Comparison of ENCODE assay signal across 8 cellular contexts in genomic region chr21:6498716-6499115, GRCh38.
DNase-seq lines count a peak whose midpoint lies in the region; ATAC-seq and TF ChIP-seq lines count a peak whose summit lies in the region.
"Not testable (repeated sequence)": the region's sequence is repeated elsewhere in the genome, so short reads cannot be mapped to it uniquely, and the experiment has no call there.

No MANE protein-coding gene starts in this region.

- ATAC-seq in CD4-positive, CD25-positive, alpha-beta regulatory T cell (ENCODE audit: low read depth in 2 of 2): peak in 1 of 2 donors; percentile 3
- ATAC-seq in GM21381 (IDR thresholded peaks at IDR 0.05; ENCODE audit: unreplicated experiment): peak; percentile 38
- ATAC-seq in HG02981 (IDR thresholded peaks at IDR 0.05; ENCODE audit: unreplicated experiment): peak; percentile 6
- ATAC-seq in esophagus mucosa: peak; percentile 29

- WGBS in lower leg skin, 2 donors: no CpG with 5 or more reads among the region's 55 CpGs

- intact Hi-C loops in activated T-helper 1 cell treated with anti-CD3 and anti-CD28 coated beads, Interleukin-12 subunit alpha, Interleukin-12 subunit beta, Interleukin-2, Interleukin-4 antibody, amounts not matched to agents 30 ng/mL and 10 ng/mL and 1 ng/mL, durations not matched to agents 14 hours and 24 hours and 36 hours (cut with micrococcal nuclease); lower leg skin (cut with DNase I; ENCODE audit: low total_unique reads): not testable (repeated sequence)

- not testable (repeated sequence) for H3K27ac Mint-ChIP-seq in CD4-positive, CD25-positive, alpha-beta regulatory T cell; activated T-helper 1 cell treated with anti-CD3 and anti-CD28 coated beads, Interleukin-12 subunit alpha, Interleukin-12 subunit beta, Interleukin-2, Interleukin-4 antibody, amounts not matched to agents 30 ng/mL and 10 ng/mL and 1 ng/mL, durations not matched to agents 14 hours and 24 hours and 36 hours

- H3K27me3 ChIP-seq in CD4-positive, CD25-positive, alpha-beta regulatory T cell (ENCODE audit: control insufficient read depth, insufficient read depth, low read length): not testable (repeated sequence)

- H3K36me3 ChIP-seq in CD4-positive, CD25-positive, alpha-beta regulatory T cell (ENCODE audit: control insufficient read depth, insufficient read depth, low read length): not testable (repeated sequence)

- H3K27me3 Mint-ChIP-seq in CD4-positive, CD25-positive, alpha-beta regulatory T cell; activated T-helper 1 cell treated with anti-CD3 and anti-CD28 coated beads, Interleukin-12 subunit alpha, Interleukin-12 subunit beta, Interleukin-2, Interleukin-4 antibody, amounts not matched to agents 30 ng/mL and 10 ng/mL and 1 ng/mL, durations not matched to agents 14 hours and 24 hours and 36 hours (ENCODE audit: insufficient read depth): not testable (repeated sequence)

- H3K4me1 Mint-ChIP-seq in CD4-positive, CD25-positive, alpha-beta regulatory T cell; activated T-helper 1 cell treated with anti-CD3 and anti-CD28 coated beads, Interleukin-12 subunit alpha, Interleukin-12 subunit beta, Interleukin-2, Interleukin-4 antibody, amounts not matched to agents 30 ng/mL and 10 ng/mL and 1 ng/mL, durations not matched to agents 14 hours and 24 hours and 36 hours (ENCODE audit: low read depth): not testable (repeated sequence)

- TF ChIP-seq CTCF in lower leg skin (IDR thresholded peaks at IDR 0.05): not testable (repeated sequence)

- H3K4me1 ChIP-seq in CD4-positive, CD25-positive, alpha-beta regulatory T cell (ENCODE audit: control insufficient read depth, insufficient read depth, low read length, poor library complexity, severe bottlenecking): not testable (repeated sequence)

- peak overlapping the region; percentile 57 for H3K27ac ChIP-seq in CD4-positive, CD25-positive, alpha-beta regulatory T cell (ENCODE audit: insufficient read depth, low read length, poor library complexity, severe bottlenecking)

- peak in 2 of 3 donors; percentile 4 to 6 for DNase-seq in CD4-positive, CD25-positive, alpha-beta regulatory T cell
- DNase-seq in RKO (ENCODE audit: low spot score): peak; percentile 0
- DNase-seq in activated T-helper 1 cell treated with anti-CD3 and anti-CD28 coated beads, Interleukin-12 subunit alpha, Interleukin-12 subunit beta, Interleukin-2, Interleukin-4 antibody, amounts not matched to agents 30 ng/mL and 10 ng/mL and 1 ng/mL, durations not matched to agents 14 hours and 24 hours and 36 hours (ENCODE audit: low spot score): peak; percentile 26
- peak in 1 of 2 donors; percentile 78 for DNase-seq in lower leg skin (ENCODE audit: low spot score in 2 of 2)
- peak in 2 of 3 donors; percentile 7 to 23 for DNase-seq in stimulated activated CD4-positive, alpha-beta T cell treated with anti-CD3 and anti-CD28 coated beads, Interleukin-12 subunit alpha, Interleukin-12 subunit beta, amount 100 ng/mL, for 48 hours (ENCODE audit: low read depth in 2 of 3, low spot score in 1 of 3)

- H3K4me3 ChIP-seq in CD4-positive, CD25-positive, alpha-beta regulatory T cell (ENCODE audit: low read depth, low read length): not testable (repeated sequence)
- peak overlapping the region; percentile 34 for H3K4me3 ChIP-seq in lower leg skin (ENCODE audit: low read depth, poor library complexity, severe bottlenecking)

- not testable (repeated sequence) for TF ChIP-seq POLR2A in lower leg skin (IDR thresholded peaks at IDR 0.05)

- peak overlapping the region in 2 of 4 donors; percentile 33 to 35 for H3K4me3 Mint-ChIP-seq in CD4-positive, CD25-positive, alpha-beta regulatory T cell
- peak overlapping the region; percentile 51 for H3K4me3 Mint-ChIP-seq in activated T-helper 1 cell treated with anti-CD3 and anti-CD28 coated beads, Interleukin-12 subunit alpha, Interleukin-12 subunit beta, Interleukin-2, Interleukin-4 antibody, amounts not matched to agents 30 ng/mL and 10 ng/mL and 1 ng/mL, durations not matched to agents 14 hours and 24 hours and 36 hours

- H3K9me3 Mint-ChIP-seq in CD4-positive, CD25-positive, alpha-beta regulatory T cell; activated T-helper 1 cell treated with anti-CD3 and anti-CD28 coated beads, Interleukin-12 subunit alpha, Interleukin-12 subunit beta, Interleukin-2, Interleukin-4 antibody, amounts not matched to agents 30 ng/mL and 10 ng/mL and 1 ng/mL, durations not matched to agents 14 hours and 24 hours and 36 hours: not testable (repeated sequence)

- not testable (repeated sequence) for H3K36me3 Mint-ChIP-seq in CD4-positive, CD25-positive, alpha-beta regulatory T cell; activated T-helper 1 cell treated with anti-CD3 and anti-CD28 coated beads, Interleukin-12 subunit alpha, Interleukin-12 subunit beta, Interleukin-2, Interleukin-4 antibody, amounts not matched to agents 30 ng/mL and 10 ng/mL and 1 ng/mL, durations not matched to agents 14 hours and 24 hours and 36 hours (ENCODE audit: low read depth)

- H3K9me3 ChIP-seq in CD4-positive, CD25-positive, alpha-beta regulatory T cell (ENCODE audit: control insufficient read depth in 2 of 2, low read length in 2 of 2): not testable (repeated sequence)
